In the genomic region with DNA sequence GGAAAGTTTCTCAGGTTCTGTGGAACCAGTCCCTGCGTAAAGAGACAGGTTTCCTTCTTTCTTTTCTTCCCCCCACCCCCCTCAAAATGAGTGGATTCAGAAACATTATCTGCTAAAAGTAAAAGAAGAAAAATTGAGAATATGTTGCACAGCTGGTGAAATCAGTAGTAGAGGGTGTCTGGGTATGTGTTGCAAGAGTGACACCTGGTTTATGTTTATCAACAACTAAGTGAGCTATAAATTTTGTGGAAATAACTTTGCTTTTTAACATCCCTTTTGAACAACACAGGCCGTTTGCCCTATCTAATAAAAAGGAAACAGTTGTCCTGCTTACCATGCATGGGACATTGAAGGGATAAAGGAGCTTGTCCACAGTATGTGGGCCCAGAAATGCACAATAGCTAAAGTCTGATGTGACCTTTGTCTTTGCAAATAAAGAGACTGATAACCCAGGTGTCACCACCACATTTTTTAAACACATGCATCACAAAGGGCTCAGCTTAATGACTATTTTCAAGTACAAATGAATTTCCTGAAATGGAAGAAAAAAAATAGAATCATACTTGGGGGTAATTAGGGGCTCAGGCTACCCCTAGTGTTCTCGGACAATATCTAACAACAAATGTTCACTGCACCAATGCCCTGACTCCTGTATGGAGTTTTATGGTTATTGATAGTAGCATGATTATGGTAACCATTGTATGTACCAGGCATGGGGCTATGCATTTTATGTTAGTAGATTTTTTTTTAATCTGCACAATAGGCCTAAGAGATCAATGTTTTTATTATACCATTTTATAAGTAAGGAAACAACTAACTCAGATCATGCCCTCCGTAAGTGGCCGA, we compare ENCODE assay signal across 1 cellular context.
TF ChIP-seq lines count a peak whose summit lies in the region.

No MANE protein-coding gene starts in this region.

TF ChIP-seq in endothelial cell of umbilical vein, 7 proteins besides CTCF, POLR2A, EP300 and RAD21:
- no peak for TF ChIP-seq EZH2 (IDR thresholded peaks at IDR 0.05; ENCODE audit: borderline replicate concordance, low read depth, low read length, severe bottlenecking)
- TF ChIP-seq GATA2 (IDR thresholded peaks at IDR 0.05; ENCODE audit: insufficient read depth, insufficient read length, low read depth, low read length), result no peak
- no peak for TF ChIP-seq JUN (IDR thresholded peaks at IDR 0.05; ENCODE audit: borderline replicate concordance, insufficient read depth, insufficient read length, low read depth)
- no peak for TF ChIP-seq MYC (IDR thresholded peaks at IDR 0.05; ENCODE audit: low read depth, low read length)
- no peak for TF ChIP-seq FOS (IDR thresholded peaks at IDR 0.05; ENCODE audit: borderline replicate concordance, insufficient read depth, low read length)
- no peak for TF ChIP-seq POLR2AphosphoS5 (IDR thresholded peaks at IDR 0.05; ENCODE audit: insufficient read depth, low read depth, low read length)
- TF ChIP-seq, protein P1, sequence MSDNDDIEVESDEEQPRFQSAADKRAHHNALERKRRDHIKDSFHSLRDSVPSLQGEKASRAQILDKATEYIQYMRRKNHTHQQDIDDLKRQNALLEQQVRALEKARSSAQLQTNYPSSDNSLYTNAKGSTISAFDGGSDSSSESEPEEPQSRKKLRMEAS (IDR thresholded peaks at IDR 0.05; ENCODE audit: insufficient read depth, insufficient read length), result no peak
